12 cellular contexts compared by ENCODE assay signal in genomic region chr17:29107933-29108805, GRCh38.
DNase-seq lines count a peak whose midpoint lies in the region; ATAC-seq and TF ChIP-seq lines count a peak whose summit lies in the region.
"Had no signal": no experiment of that assay in that cellular context is flagged by ENCODE, and none has a peak within 500 bp of the region (broad histone marks: within the 10 kb centered on the region; RNA-seq: fewer than 3 reads in every experiment).

No MANE protein-coding gene starts in this region.

- no peak for TF ChIP-seq POLR2A in gastrocnemius medialis (IDR thresholded peaks at IDR 0.05)
- TF ChIP-seq POLR2A in tibial nerve (IDR thresholded peaks at IDR 0.05), result no peak

- DNase-seq in HL-60 (ENCODE audit: low read depth in 1 of 2, low spot score in 1 of 2) (no peak), left ventricle myocardium inferior (peak; percentile 56), gastrocnemius medialis (peak in 1 of 2 donors; percentile 84), NCI-H2227 treated with DMSO at 0.1 percent for 48 hours (lab: John Stamatoyannopoulos, UW) (no peak), NCI-H2171 treated with DMSO at 0.1 percent for 48 hours (lab: John Stamatoyannopoulos, UW) (no peak), tibial nerve (ENCODE audit: low spot score in 2 of 2) (no peak)
- DNase-seq: activated CD4-positive, alpha-beta T cell treated with anti-CD3 and anti-CD28 coated beads, Interleukin-2, amount 50 U/mL, for 48 hours; activated naive CD4-positive, alpha-beta T cell treated with Interleukin-2 at 50 U/mL for 16 hours; NCI-H1436; NCI-H82 had no signal

- no peak for ATAC-seq in SK-N-SH treated with all-trans-retinoic acid at 6 μM for 48 hours
- peak in 1 of 2 donors; percentile 35 for ATAC-seq in gastrocnemius medialis
- ATAC-seq in HG03565 (IDR thresholded peaks at IDR 0.05; ENCODE audit: unreplicated experiment), result no peak

- no peak for TF ChIP-seq EP300 in tibial nerve (IDR thresholded peaks at IDR 0.05)

- intact Hi-C loops in left ventricle myocardium inferior (cut with micrococcal nuclease), result no loop called here
- intact Hi-C loops in gastrocnemius medialis (cut with DNase I; ENCODE audit: low total_unique reads), result no loop called here

- in situ Hi-C loops in gastrocnemius medialis (cut with MboI; ENCODE audit: low sequenced_read_pairs in 4 of 4), result loop anchor here in 2 of 4 donors (5.0 to 10.0 kb wide), 2 partner anchors 141 to 143 kb away; no protein-coding TSS in a partner anchor

- peaks cover 76% of the 10 kb centered on the region for H3K36me3 ChIP-seq in left ventricle myocardium inferior
- peaks cover 0 to 71% of the 10 kb centered on the region in 2 donors for H3K36me3 ChIP-seq in gastrocnemius medialis
- H3K36me3 ChIP-seq in tibial nerve, result peaks cover 3 to 90% (median 28%) of the 10 kb centered on the region in 3 donors

- WGBS in tibial nerve, 2 donors, result 76 to 78% methylated on average over 10 of the region's 10 CpGs

- H3K27ac ChIP-seq in HL-60 (replicated peaks) (0 out of 2 replicates have a peak overlapping the region, but pooled peaks have one; percentile 23), left ventricle myocardium inferior (replicated peaks) (peak overlapping the region; percentile 81), gastrocnemius medialis (peak overlapping the region; percentile 68 to 98 (median 84)), tibial nerve (no peak overlapping the region)

- H3K4me1 ChIP-seq in left ventricle myocardium inferior, result peaks cover 72% of the 10 kb centered on the region
- H3K4me1 ChIP-seq in gastrocnemius medialis, result peaks cover 49 to 50% of the 10 kb centered on the region in 2 donors
- H3K4me1 ChIP-seq in tibial nerve, result peaks cover 0 to 24% (median 15%) of the 10 kb centered on the region in 4 donors

- no peaks in the 10 kb centered on the region for H3K27me3 ChIP-seq in HL-60 (ENCODE audit: insufficient read depth, poor library complexity, severe bottlenecking)
- H3K27me3 ChIP-seq in left ventricle myocardium inferior (ENCODE audit: low read depth), result no peaks in the 10 kb centered on the region
- no peaks in the 10 kb centered on the region for H3K27me3 ChIP-seq in gastrocnemius medialis
- no peaks in the 10 kb centered on the region for H3K27me3 ChIP-seq in tibial nerve

- H3K4me3 ChIP-seq in HL-60 (replicated peaks; ENCODE audit: insufficient read depth, low read length), result no peak overlapping the region
- H3K4me3 ChIP-seq in left ventricle myocardium inferior, result no peak overlapping the region
- no peak overlapping the region for H3K4me3 ChIP-seq in gastrocnemius medialis
- H3K4me3 ChIP-seq in tibial nerve, result no peak overlapping the region

- TF ChIP-seq CTCF in HL-60 (IDR thresholded peaks at IDR 0.05; ENCODE audit: insufficient read depth, low read length), result no peak
- TF ChIP-seq CTCF in left ventricle myocardium inferior (IDR thresholded peaks at IDR 0.05; ENCODE audit: borderline replicate concordance), result no peak
- no peak for TF ChIP-seq CTCF in gastrocnemius medialis (IDR thresholded peaks at IDR 0.05 in 4 of 5, conservative IDR thresholded peaks at IDR 0.05 in 1 of 5)
- no peak for TF ChIP-seq CTCF in tibial nerve (IDR thresholded peaks at IDR 0.05)

- H3K9me3 ChIP-seq in left ventricle myocardium inferior (replicated peaks) (no peaks in the 10 kb centered on the region), gastrocnemius medialis (no peaks in the 10 kb centered on the region), tibial nerve (no peaks in the 10 kb centered on the region)

TF ChIP-seq in SK-N-SH treated with all-trans-retinoic acid at 6 μM for 48 hours, 23 proteins besides CTCF, POLR2A, EP300 and RAD21:
- TF ChIP-seq GLIS3 (CRISPR knock-in tag; IDR thresholded peaks at IDR 0.05), result no peak
- peak; percentile 63; the same call in 1 of the 2 replicates for TF ChIP-seq TCF4 (CRISPR knock-in tag; IDR thresholded peaks at IDR 0.05; ENCODE audit: borderline replicate concordance)
- TF ChIP-seq ZC3H10 (CRISPR knock-in tag; IDR thresholded peaks at IDR 0.05), result no peak
- no peak for TF ChIP-seq ARNTL (CRISPR knock-in tag; IDR thresholded peaks at IDR 0.05; ENCODE audit: borderline replicate concordance, low read depth)
- TF ChIP-seq ZNF70 (CRISPR knock-in tag; IDR thresholded peaks at IDR 0.05), result no peak
- TF ChIP-seq POU6F1 (CRISPR knock-in tag; IDR thresholded peaks at IDR 0.05; ENCODE audit: borderline replicate concordance, low read depth), result no peak
- TF ChIP-seq CREB5 (CRISPR knock-in tag; IDR thresholded peaks at IDR 0.05; ENCODE audit: low read depth), result no peak
- TF ChIP-seq TOX (CRISPR knock-in tag; IDR thresholded peaks at IDR 0.05; ENCODE audit: borderline replicate concordance), result no peak
- TF ChIP-seq TSHZ2 (CRISPR knock-in tag; IDR thresholded peaks at IDR 0.05), result peak; percentile 54; the same call in 1 of the 2 replicates
- no peak for TF ChIP-seq OSR1 (CRISPR knock-in tag; IDR thresholded peaks at IDR 0.05)

Comparison
In these comparisons a context has a peak if more than half of its experiments do, and no peak if none do; other contexts are left out.
1. H3K27ac ChIP-seq: peak in HL-60 (single experiment), left ventricle myocardium inferior (single experiment) and gastrocnemius medialis (4 of 4); none in tibial nerve (0 of 4).